11 cellular contexts compared by ENCODE assay signal in the genomic region with DNA sequence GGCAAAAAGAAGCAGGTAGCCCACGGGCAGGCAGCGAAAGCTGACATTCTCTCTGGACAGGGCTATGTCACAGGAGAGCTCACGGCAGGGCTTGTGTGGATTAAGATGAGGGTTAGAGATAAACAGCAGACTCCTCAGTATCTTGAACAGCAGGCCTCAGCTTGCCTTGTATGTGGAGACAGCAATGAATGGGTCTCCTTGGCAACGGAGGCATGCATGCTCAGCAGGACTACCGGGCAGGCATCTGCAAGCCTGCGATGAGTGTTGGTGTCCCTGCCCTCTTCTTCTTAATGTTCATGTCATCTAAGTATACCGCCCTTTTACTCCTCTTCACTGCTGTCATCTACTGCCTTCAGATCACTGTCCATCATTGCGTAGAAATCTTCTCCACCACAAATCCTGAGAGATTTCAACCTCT.
DNase-seq lines count a peak whose midpoint lies in the region; ATAC-seq, FAIRE-seq and TF ChIP-seq lines count a peak whose summit lies in the region.
"Had no signal": no experiment of that assay in that cellular context is flagged by ENCODE, and none has a peak within 500 bp of the region (broad histone marks: within the 10 kb centered on the region; RNA-seq: fewer than 3 reads in every experiment).

No MANE protein-coding gene starts in this region.

- FAIRE-seq in bronchial epithelial cell (lab: Jason Lieb, UNC) = peak; percentile 98
- FAIRE-seq: D721Med had no signal

- H3K79me2 ChIP-seq in neural cell (replicated peaks; ENCODE audit: insufficient read depth, low read length) = no peaks in the 10 kb centered on the region

- H3K9me3 ChIP-seq in neural cell (ENCODE audit: low read length) = no peaks in the 10 kb centered on the region
- H3K9me3 ChIP-seq: uterus had no signal

- no peaks in the 10 kb centered on the region for H3F3A ChIP-seq in neural cell (ENCODE audit: insufficient read depth, low read length, poor library complexity, severe bottlenecking)

- H3K36me3 ChIP-seq in bronchial epithelial cell (ENCODE audit: control insufficient read depth, insufficient read depth, low read length) (no peaks in the 10 kb centered on the region), neural cell (ENCODE audit: insufficient read depth, low read length) (no peaks in the 10 kb centered on the region)
- H3K36me3 ChIP-seq: uterus had no signal

- H3K4me3 ChIP-seq in bronchial epithelial cell (ENCODE audit: low read depth, low read length) (no peak overlapping the region), neural cell (ENCODE audit: low read length) (peak overlapping the region; percentile 42)
- H3K4me3 ChIP-seq: uterus had no signal

- H3K27ac ChIP-seq in neural cell (ENCODE audit: low read length) = peak overlapping the region; percentile 55
- H3K27ac ChIP-seq: uterus had no signal

- no peaks in the 10 kb centered on the region for H3K27me3 Mint-ChIP-seq in naive thymus-derived CD8-positive, alpha-beta T cell

- H3K27me3 ChIP-seq in bronchial epithelial cell (ENCODE audit: control insufficient read depth, insufficient read depth, low read length) = no peaks in the 10 kb centered on the region
- H3K27me3 ChIP-seq in neural cell (ENCODE audit: insufficient read depth, low read depth, low read length) = no peaks in the 10 kb centered on the region
- H3K27me3 ChIP-seq: uterus had no signal

- ATAC-seq in naive thymus-derived CD8-positive, alpha-beta T cell = no peak
- ATAC-seq in activated naive CD4-positive, alpha-beta T cell treated with anti-CD3 and anti-CD28 coated beads, Interleukin-2, amount 50 U/mL, for 72 hours = no peak
- ATAC-seq: activated T-cell treated with anti-CD3 and anti-CD28 coated beads, Interleukin-2, amount 50 U/mL, for 72 hours had no signal

- no peak overlapping the region for H3K27ac Mint-ChIP-seq in naive thymus-derived CD8-positive, alpha-beta T cell
- H3K27ac Mint-ChIP-seq in activated naive CD4-positive, alpha-beta T cell treated with anti-CD3 and anti-CD28 coated beads, Interleukin-2, amount 50 U/mL, for 72 hours = no peak overlapping the region
- H3K27ac Mint-ChIP-seq: activated T-cell treated with anti-CD3 and anti-CD28 coated beads, Interleukin-2, amount 50 U/mL, for 72 hours had no signal

- no peaks in the 10 kb centered on the region for H3K9me3 Mint-ChIP-seq in naive thymus-derived CD8-positive, alpha-beta T cell
- H3K9me3 Mint-ChIP-seq in activated naive CD4-positive, alpha-beta T cell treated with anti-CD3 and anti-CD28 coated beads, Interleukin-2, amount 50 U/mL, for 72 hours = no peaks in the 10 kb centered on the region
- H3K9me3 Mint-ChIP-seq: activated T-cell treated with anti-CD3 and anti-CD28 coated beads, Interleukin-2, amount 50 U/mL, for 72 hours had no signal

- in situ Hi-C loops in G401 (cut with HindIII; ENCODE audit: low sequenced_read_pairs) = no loop called here

- TF ChIP-seq CTCF in bronchial epithelial cell (IDR thresholded peaks at IDR 0.05; ENCODE audit: insufficient read depth, low read length, severe bottlenecking) (no peak), neural cell (IDR thresholded peaks at IDR 0.05; ENCODE audit: poor library complexity, severe bottlenecking) (no peak)

- no peaks in the 10 kb centered on the region for H4K20me1 ChIP-seq in neural cell (ENCODE audit: insufficient read depth)

- peak; percentile 37 for DNase-seq in G401 (ENCODE audit: low spot score)
- peak; percentile 37 for DNase-seq in NCI-H2196 (lab: John Stamatoyannopoulos, UW; ENCODE audit: unreplicated experiment)
- DNase-seq in bronchial epithelial cell (ENCODE audit: low read depth) = peak; percentile 97
- no peak for DNase-seq in naive thymus-derived CD8-positive, alpha-beta T cell
- DNase-seq in GM19238 (ENCODE audit: insufficient read length, low spot score) = no peak
- DNase-seq in activated naive CD4-positive, alpha-beta T cell treated with anti-CD3 and anti-CD28 coated beads, Interleukin-2, amount 50 U/mL, for 72 hours (ENCODE audit: low spot score in 2 of 2) = no peak
- DNase-seq in EL = no peak
- DNase-seq: activated T-cell treated with anti-CD3 and anti-CD28 coated beads, Interleukin-2, amount 50 U/mL, for 72 hours; uterus had no signal

- TF ChIP-seq EP300 in neural cell (conservative IDR thresholded peaks at IDR 0.05; ENCODE audit: poor library complexity, severe bottlenecking) = no peak

- no peak overlapping the region for H3K4me3 Mint-ChIP-seq in naive thymus-derived CD8-positive, alpha-beta T cell
- H3K4me3 Mint-ChIP-seq: activated T-cell treated with anti-CD3 and anti-CD28 coated beads, Interleukin-2, amount 50 U/mL, for 72 hours had no signal

- H3K4me1 Mint-ChIP-seq in naive thymus-derived CD8-positive, alpha-beta T cell = peaks cover 5 to 22% (median 17%) of the 10 kb centered on the region in 4 donors

- POLR2A ChIA-PET in naive thymus-derived CD8-positive, alpha-beta T cell (lab: Charles Lee) = interaction anchor here (0.7 to 0.8 kb wide), 2 partner anchors 82 to 84 kb away, joined by 3 read pairs; partner anchors contain the start of gene C1GALT1

- no peak overlapping the region for H3K4me2 ChIP-seq in neural cell (ENCODE audit: low read length)

- no peak for TF ChIP-seq RAD21 in neural cell (conservative IDR thresholded peaks at IDR 0.05)

- H2AFZ ChIP-seq in neural cell (ENCODE audit: low read depth, low read length) = no peak overlapping the region

- no peaks in the 10 kb centered on the region for H3K9me2 ChIP-seq in neural cell (ENCODE audit: insufficient read depth, low read length)

- no peaks in the 10 kb centered on the region for H3K36me3 Mint-ChIP-seq in naive thymus-derived CD8-positive, alpha-beta T cell
- no peaks in the 10 kb centered on the region for H3K36me3 Mint-ChIP-seq in activated naive CD4-positive, alpha-beta T cell treated with anti-CD3 and anti-CD28 coated beads, Interleukin-2, amount 50 U/mL, for 72 hours

- peak overlapping the region; percentile 1 for H3K9ac ChIP-seq in neural cell (ENCODE audit: low read length)

TF ChIP-seq in neural cell, 6 proteins besides CTCF, POLR2A, EP300 and RAD21:
- TF ChIP-seq POLR2AphosphoS5 (IDR thresholded peaks at IDR 0.05) = peak; percentile 41
- no peak for TF ChIP-seq EZH2 (IDR thresholded peaks at IDR 0.05; ENCODE audit: borderline replicate concordance, insufficient read depth, low read length, poor library complexity, severe bottlenecking)

Comparison
In these comparisons a context has a peak if more than half of its experiments do, and no peak if none do; other contexts are left out.
1. DNase-seq: peak in G401 (single experiment), NCI-H2196 (single experiment) and bronchial epithelial cell (single experiment); none in naive thymus-derived CD8-positive, alpha-beta T cell (0 of 10), GM19238 (single experiment), activated naive CD4-positive, alpha-beta T cell treated with anti-CD3 and anti-CD28 coated beads, Interleukin-2, amount 50 U/mL, for 72 hours (0 of 2) and EL (single experiment).